25 cellular contexts compared by ENCODE assay signal in the genomic region with DNA sequence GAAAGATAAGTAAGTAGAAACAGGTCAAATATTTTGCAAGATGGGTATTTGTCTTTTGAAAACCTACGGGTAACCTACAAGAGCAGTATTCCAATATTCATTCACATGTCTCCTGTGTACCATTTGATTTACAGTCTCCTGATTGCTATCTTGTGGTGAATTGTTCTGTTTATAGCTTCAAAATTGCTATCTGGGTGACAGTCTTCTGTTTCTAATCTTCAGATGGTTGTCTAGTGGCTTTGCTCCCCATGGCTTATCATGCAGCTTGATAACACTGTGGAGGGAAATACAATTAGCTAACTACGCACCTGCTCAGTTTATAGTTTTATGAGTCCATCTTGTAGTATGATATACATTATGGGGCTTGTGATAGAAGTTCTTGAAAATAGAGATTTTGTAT.
"Had no signal": no experiment of that assay in that cellular context is flagged by ENCODE, and none has a peak within 500 bp of the region (broad histone marks: within the 10 kb centered on the region; RNA-seq: fewer than 3 reads in every experiment).

No MANE protein-coding gene starts in this region.

- H3K4me2 ChIP-seq: neural progenitor cell had no signal

- ATAC-seq: effector memory CD8-positive, alpha-beta T cell; gastrocnemius medialis; heart right ventricle; left lobe of liver; natural killer cell; stimulated activated naive B cell treated with anti-CD40 and anti-IgM and Interleukin-4, amounts not matched to agents 10 μg/mL and 1 μg/mL and 100 μg/mL, for 72 hours; stimulated activated naive CD8-positive, alpha-beta T cell treated with anti-CD3 and anti-CD28 coated beads, Interleukin-15, amount 100 ng/mL, for 72 hours; upper lobe of right lung had no signal

- H3K4me3 ChIP-seq: esophagus muscularis mucosa, gastrocnemius medialis, heart right ventricle, neural progenitor cell, ovary, right atrium auricular region, sigmoid colon, skin epidermis, testis, tibial nerve, upper lobe of right lung, vagina had no signal

- FAIRE-seq: islet of Langerhans had no signal

- H3K9ac ChIP-seq: neural progenitor cell had no signal

- H3K27me3 ChIP-seq: esophagus muscularis mucosa, gastrocnemius medialis, heart right ventricle, neural progenitor cell, ovary, right atrium auricular region, sigmoid colon, testis, tibial nerve, upper lobe of right lung, vagina had no signal

- H3K27ac ChIP-seq: epithelial cell of prostate, esophagus muscularis mucosa, gastrocnemius medialis, heart right ventricle, neural progenitor cell, ovary, right atrium auricular region, sigmoid colon, skin epidermis, testis, tibial nerve, upper lobe of right lung, vagina had no signal

- H3K36me3 ChIP-seq: esophagus muscularis mucosa, gastrocnemius medialis, heart right ventricle, neural progenitor cell, ovary, right atrium auricular region, sigmoid colon, tibial nerve, upper lobe of right lung, vagina had no signal

- DNase-seq: effector memory CD8-positive, alpha-beta T cell; gastrocnemius medialis; heart right ventricle; hypothalamus; kidney glomerular epithelial cell; mammary epithelial cell; natural killer cell; nucleus accumbens; ovary; sigmoid colon; stimulated activated CD4-positive, alpha-beta T cell treated with anti-CD3 and anti-CD28 coated beads, Interleukin-2, amount 100 ng/mL, for 24 hours; stimulated activated CD4-positive, alpha-beta T cell treated with anti-CD3 and anti-CD28 coated beads, Interleukin-4, amount 100 ng/mL, for 4 hours; stimulated activated naive B cell treated with anti-CD40 and anti-IgM and Interleukin-4, amounts not matched to agents 10 μg/mL and 1 μg/mL and 100 μg/mL, for 72 hours; stimulated activated naive CD8-positive, alpha-beta T cell treated with anti-CD3 and anti-CD28 coated beads, Interleukin-15, amount 100 ng/mL, for 72 hours; testis; upper lobe of right lung had no signal

- H3K4me1 ChIP-seq: esophagus muscularis mucosa, gastrocnemius medialis, heart right ventricle, neural progenitor cell, right atrium auricular region, sigmoid colon, testis, tibial nerve, upper lobe of right lung, vagina had no signal
